10 cellular contexts compared by ENCODE assay signal in genomic region chr2:219250044-219250781, GRCh38. TPM values are rescaled to one million over a fixed set of nuclear protein-coding genes. Genes with fewer than 3 reads are reported as not detected.
DNase-seq lines count a peak whose midpoint lies in the region; TF ChIP-seq lines count a peak whose summit lies in the region.
"Had no signal": no experiment of that assay in that cellular context is flagged by ENCODE, and none has a peak within 500 bp of the region (broad histone marks: within the 10 kb centered on the region; RNA-seq: fewer than 3 reads in every experiment).

No MANE protein-coding gene starts in this region.

- H3K4me3 Mint-ChIP-seq in activated T-cell treated with anti-CD3 and anti-CD28 coated beads, Interleukin-2, amount 50 U/mL, for 24 hours = peak overlapping the region; percentile 95
- peak overlapping the region; percentile 93 for H3K4me3 Mint-ChIP-seq in activated T-helper 1 cell treated with anti-CD3 and anti-CD28 coated beads, Interleukin-12 subunit alpha, Interleukin-12 subunit beta, Interleukin-2, Interleukin-4 antibody, amounts not matched to agents 30 ng/mL and 10 ng/mL and 1 ng/mL, durations not matched to agents 14 hours and 24 hours and 36 hours

- peaks cover 80% of the 10 kb centered on the region for H3K36me3 Mint-ChIP-seq in activated T-cell treated with anti-CD3 and anti-CD28 coated beads, Interleukin-2, amount 50 U/mL, for 24 hours (ENCODE audit: low read depth)
- peaks cover 34% of the 10 kb centered on the region for H3K36me3 Mint-ChIP-seq in activated T-helper 1 cell treated with anti-CD3 and anti-CD28 coated beads, Interleukin-12 subunit alpha, Interleukin-12 subunit beta, Interleukin-2, Interleukin-4 antibody, amounts not matched to agents 30 ng/mL and 10 ng/mL and 1 ng/mL, durations not matched to agents 14 hours and 24 hours and 36 hours (ENCODE audit: low read depth)

- no peak for DNase-seq in activated T-cell treated with anti-CD3 and anti-CD28 coated beads, Interleukin-2, amount 50 U/mL, for 24 hours
- DNase-seq in activated T-cell treated with anti-CD3 and anti-CD28 coated beads, Interleukin-2, amount 50 U/mL, for 1 hour = no peak
- DNase-seq in activated T-helper 1 cell treated with anti-CD3 and anti-CD28 coated beads, Interleukin-12 subunit alpha, Interleukin-12 subunit beta, Interleukin-2, Interleukin-4 antibody, amounts not matched to agents 30 ng/mL and 10 ng/mL and 1 ng/mL, durations not matched to agents 14 hours and 24 hours and 36 hours (ENCODE audit: low spot score) = no peak
- DNase-seq in thyroid gland (no peak), NCI-H774 (lab: John Stamatoyannopoulos, UW) (no peak), NCI-H187 (lab: John Stamatoyannopoulos, UW) (no peak), NCI-H510A (lab: John Stamatoyannopoulos, UW) (no peak)

- no peaks in the 10 kb centered on the region for H3K27me3 Mint-ChIP-seq in activated T-cell treated with anti-CD3 and anti-CD28 coated beads, Interleukin-2, amount 50 U/mL, for 24 hours
- no peaks in the 10 kb centered on the region for H3K27me3 Mint-ChIP-seq in activated T-helper 1 cell treated with anti-CD3 and anti-CD28 coated beads, Interleukin-12 subunit alpha, Interleukin-12 subunit beta, Interleukin-2, Interleukin-4 antibody, amounts not matched to agents 30 ng/mL and 10 ng/mL and 1 ng/mL, durations not matched to agents 14 hours and 24 hours and 36 hours (ENCODE audit: insufficient read depth)

- peak overlapping the region; percentile 92 for H3K27ac Mint-ChIP-seq in activated T-cell treated with anti-CD3 and anti-CD28 coated beads, Interleukin-2, amount 50 U/mL, for 24 hours
- peak overlapping the region; percentile 88 for H3K27ac Mint-ChIP-seq in activated T-helper 1 cell treated with anti-CD3 and anti-CD28 coated beads, Interleukin-12 subunit alpha, Interleukin-12 subunit beta, Interleukin-2, Interleukin-4 antibody, amounts not matched to agents 30 ng/mL and 10 ng/mL and 1 ng/mL, durations not matched to agents 14 hours and 24 hours and 36 hours

- intact Hi-C loops in activated T-helper 1 cell treated with anti-CD3 and anti-CD28 coated beads, Interleukin-12 subunit alpha, Interleukin-12 subunit beta, Interleukin-2, Interleukin-4 antibody, amounts not matched to agents 30 ng/mL and 10 ng/mL and 1 ng/mL, durations not matched to agents 14 hours and 24 hours and 36 hours (cut with micrococcal nuclease) = loop anchor here (5.0 to 10.0 kb wide), 2 partner anchors 853 to 1025 kb away; partner anchors contain the start of gene CTDSP1
- intact Hi-C loops in thyroid gland (cut with DNase I) = no loop called here

- H3K9me3 Mint-ChIP-seq in activated T-cell treated with anti-CD3 and anti-CD28 coated beads, Interleukin-2, amount 50 U/mL, for 24 hours = no peaks in the 10 kb centered on the region
- H3K9me3 Mint-ChIP-seq in activated T-helper 1 cell treated with anti-CD3 and anti-CD28 coated beads, Interleukin-12 subunit alpha, Interleukin-12 subunit beta, Interleukin-2, Interleukin-4 antibody, amounts not matched to agents 30 ng/mL and 10 ng/mL and 1 ng/mL, durations not matched to agents 14 hours and 24 hours and 36 hours = no peaks in the 10 kb centered on the region

- TF ChIP-seq POLR2A in thyroid gland (IDR thresholded peaks at IDR 0.05) = no peak

- WGBS in liver = 78% methylated on average over 22 of the region's 22 CpGs
- 91 to 92% methylated on average over 20 to 22 of the region's 22 CpGs for WGBS in thyroid gland, 2 donors

- peaks cover 0 to 3% (median 0%) of the 10 kb centered on the region in 4 donors for H3K36me3 ChIP-seq in liver (ENCODE audit: control insufficient read depth in 4 of 4, insufficient read depth in 3 of 4, low read depth in 1 of 4, low read length in 3 of 4)
- peaks cover 0 to 4% of the 10 kb centered on the region in 2 donors for H3K36me3 ChIP-seq in thyroid gland
- H3K36me3 ChIP-seq: BE2C had no signal

- TF ChIP-seq CTCF in liver (IDR thresholded peaks at IDR 0.05; ENCODE audit: low read depth, low read length, missing input control) (no peak), thyroid gland (IDR thresholded peaks at IDR 0.05) (no peak)

- H3K9me3 ChIP-seq in liver (ENCODE audit: control insufficient read depth in 4 of 4, low read length in 3 of 4) = no peaks in the 10 kb centered on the region
- H3K9me3 ChIP-seq in thyroid gland = no peaks in the 10 kb centered on the region
- H3K9me3 ChIP-seq: BE2C had no signal

- TF ChIP-seq RAD21 in liver (IDR thresholded peaks at IDR 0.05) = no peak

- H3K27ac ChIP-seq in liver (ENCODE audit: low read depth in 1 of 2, low read length in 2 of 2) (peak overlapping the region; percentile 73 to 96), thyroid gland (peak overlapping the region; percentile 71 to 93 (median 88))

- H3K4me1 ChIP-seq in liver (ENCODE audit: control insufficient read depth in 4 of 4, insufficient read depth in 4 of 4, low read length in 3 of 4) (peaks cover 21 to 72% (median 58%) of the 10 kb centered on the region in 4 donors), thyroid gland (peaks cover 31 to 71% of the 10 kb centered on the region in 2 donors)

- peak overlapping the region in 1 of 2 donors; percentile 51 for H3K9ac ChIP-seq in liver (ENCODE audit: low read depth in 1 of 2, low read length in 2 of 2)

- H3K27me3 ChIP-seq in liver (ENCODE audit: control insufficient read depth in 4 of 4, insufficient read depth in 4 of 4, low read length in 3 of 4) (no peaks in the 10 kb centered on the region), thyroid gland (no peaks in the 10 kb centered on the region)

- peaks cover 80% of the 10 kb centered on the region for H3K4me1 Mint-ChIP-seq in activated T-cell treated with anti-CD3 and anti-CD28 coated beads, Interleukin-2, amount 50 U/mL, for 24 hours (ENCODE audit: low read depth)
- H3K4me1 Mint-ChIP-seq in activated T-helper 1 cell treated with anti-CD3 and anti-CD28 coated beads, Interleukin-12 subunit alpha, Interleukin-12 subunit beta, Interleukin-2, Interleukin-4 antibody, amounts not matched to agents 30 ng/mL and 10 ng/mL and 1 ng/mL, durations not matched to agents 14 hours and 24 hours and 36 hours (ENCODE audit: low read depth) = peaks cover 73% of the 10 kb centered on the region

- H3K4me3 ChIP-seq in liver (ENCODE audit: low read depth in 1 of 3, low read length in 3 of 3) = no peak overlapping the region
- no peak overlapping the region for H3K4me3 ChIP-seq in thyroid gland (replicated peaks in 1 of 3)

TF ChIP-seq in liver, 16 proteins besides CTCF, POLR2A, EP300 and RAD21:
- TF ChIP-seq GABPA (IDR thresholded peaks at IDR 0.05 in 1 of 2, conservative IDR thresholded peaks at IDR 0.05 in 1 of 2) (no peak), JUND (IDR thresholded peaks at IDR 0.05) (peak in 1 of 2 donors; percentile 3)

RNA-seq across cellular contexts. Expression of gene TUBA4B, which starts 2.8 kb away (rescaled TPM):
- not detected in 2 replicates for total RNA-seq in activated T-helper 1 cell treated with anti-CD3 and anti-CD28 coated beads, Interleukin-12 subunit alpha, Interleukin-12 subunit beta, Interleukin-2, Interleukin-4 antibody, amounts not matched to agents 30 ng/mL and 10 ng/mL and 1 ng/mL, durations not matched to agents 14 hours and 24 hours and 36 hours
- under 1 TPM in 1 of 2 donors, not detected in 1; 0.08 TPM for total RNA-seq in liver
- polyA plus RNA-seq in liver = under 1 TPM; 0.19 to 0.20 TPM
- total RNA-seq in thyroid gland = not detected
- total RNA-seq: kidney epithelial cell had no signal

RNA-seq across cellular contexts. Expression of gene TUBA4A, which starts 3.5 kb away (rescaled TPM):
- total RNA-seq in activated T-helper 1 cell treated with anti-CD3 and anti-CD28 coated beads, Interleukin-12 subunit alpha, Interleukin-12 subunit beta, Interleukin-2, Interleukin-4 antibody, amounts not matched to agents 30 ng/mL and 10 ng/mL and 1 ng/mL, durations not matched to agents 14 hours and 24 hours and 36 hours = 211 and 217 TPM in 2 replicates
- total RNA-seq in liver (10 to 100 TPM; 16.2 to 25.5 TPM), thyroid gland (10 to 100 TPM; 21.0 to 72.4 (median 34.8) TPM)
- polyA plus RNA-seq in liver = 10 to 100 TPM; 37.6 to 63.1 TPM

RNA-seq across cellular contexts. Expression of gene STK16, which starts 4.9 kb away (rescaled TPM):
- total RNA-seq in activated T-helper 1 cell treated with anti-CD3 and anti-CD28 coated beads, Interleukin-12 subunit alpha, Interleukin-12 subunit beta, Interleukin-2, Interleukin-4 antibody, amounts not matched to agents 30 ng/mL and 10 ng/mL and 1 ng/mL, durations not matched to agents 14 hours and 24 hours and 36 hours = 30.1 and 30.6 TPM in 2 replicates
- 10 to 100 TPM; 14.8 to 44.3 TPM for total RNA-seq in liver
- 10 to 100 TPM in 1 of 2 donors, 1 to 10 TPM in 1; 5.8 to 32.5 TPM for polyA plus RNA-seq in liver
- total RNA-seq in thyroid gland = 10 to 100 TPM; 19.5 to 33.0 (median 24.9) TPM

RNA-seq across cellular contexts. Expression of gene GLB1L, which starts 5.0 kb away (rescaled TPM):
- 4.6 and 4.9 TPM in 2 replicates for total RNA-seq in activated T-helper 1 cell treated with anti-CD3 and anti-CD28 coated beads, Interleukin-12 subunit alpha, Interleukin-12 subunit beta, Interleukin-2, Interleukin-4 antibody, amounts not matched to agents 30 ng/mL and 10 ng/mL and 1 ng/mL, durations not matched to agents 14 hours and 24 hours and 36 hours
- total RNA-seq in liver (1 to 10 TPM; 2.8 to 5.2 TPM), thyroid gland (10 to 100 TPM; 12.9 to 24.6 (median 14.9) TPM)
- 1 to 10 TPM; 2.3 TPM for polyA plus RNA-seq in liver

RNA-seq across cellular contexts. Expression of gene ANKZF1, which starts 20.6 kb away (rescaled TPM):
- 112 and 117 TPM in 2 replicates for total RNA-seq in activated T-helper 1 cell treated with anti-CD3 and anti-CD28 coated beads, Interleukin-12 subunit alpha, Interleukin-12 subunit beta, Interleukin-2, Interleukin-4 antibody, amounts not matched to agents 30 ng/mL and 10 ng/mL and 1 ng/mL, durations not matched to agents 14 hours and 24 hours and 36 hours
- total RNA-seq in liver = 10 to 100 TPM; 15.5 to 30.6 TPM
- polyA plus RNA-seq in liver = 10 to 100 TPM in 1 of 2 donors, 1 to 10 TPM in 1; 9.0 to 25.5 TPM
- total RNA-seq in thyroid gland = 10 to 100 TPM; 38.1 to 66.4 (median 45.5) TPM
